1 cellular context compared by ENCODE assay signal in the genomic region with DNA sequence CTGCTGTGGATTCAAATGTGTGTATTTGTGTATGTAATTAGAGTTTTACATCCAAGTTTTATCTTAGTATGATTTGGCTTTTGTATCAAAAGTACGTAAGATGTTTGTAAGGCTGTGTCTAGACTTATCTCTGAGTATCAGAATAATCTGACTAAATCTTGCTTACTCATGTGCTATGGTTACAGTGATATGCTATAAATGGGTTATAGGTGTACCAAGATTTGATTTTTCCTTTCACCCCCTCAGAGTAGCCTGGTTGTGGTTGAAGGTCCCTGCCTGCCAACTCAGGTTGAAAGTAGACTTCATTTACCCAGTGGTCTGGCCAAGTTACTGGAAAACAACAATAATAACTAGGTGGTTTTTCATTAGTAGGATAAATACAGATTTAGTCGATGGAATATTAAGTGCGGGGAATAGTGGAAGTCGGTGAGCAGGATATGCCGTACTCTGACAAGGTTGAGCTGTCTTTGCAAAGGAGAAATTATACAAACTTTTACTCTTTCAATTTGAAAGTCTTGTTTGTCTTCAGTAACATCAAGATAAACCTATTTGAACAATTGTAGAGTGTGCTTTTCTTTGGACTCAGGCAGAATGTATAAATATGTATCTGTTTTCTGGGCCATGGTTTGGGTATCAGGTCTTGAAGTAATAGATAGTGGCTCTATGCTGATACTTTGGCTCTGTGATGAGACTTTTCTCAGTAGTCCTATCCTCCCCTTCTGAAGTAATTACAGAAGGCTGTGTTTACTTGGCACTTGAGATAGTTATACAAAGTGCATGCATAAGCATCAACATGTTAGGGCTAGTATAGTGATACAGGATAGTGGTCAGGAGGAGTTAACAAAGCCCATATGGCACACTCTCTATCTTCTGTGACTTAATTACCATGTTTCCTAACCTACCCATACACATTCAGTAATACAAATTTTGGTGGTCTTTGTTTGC.
TF ChIP-seq lines count a peak whose summit lies in the region.

No MANE protein-coding gene starts in this region.

TF ChIP-seq in HEK293T, 16 proteins besides CTCF, POLR2A, EP300 and RAD21 (continued from another document):
- TF ChIP-seq LEF1 (IDR thresholded peaks at IDR 0.05; ENCODE audit: borderline replicate concordance) (no peak), L3MBTL2 (conservative IDR thresholded peaks at IDR 0.05) (no peak), SUZ12 (IDR thresholded peaks at IDR 0.05) (no peak)
TF ChIP-seq in HEK293T: peak in this region for 0.
